ENCODE assay signal across 20 cellular contexts in the genomic region with DNA sequence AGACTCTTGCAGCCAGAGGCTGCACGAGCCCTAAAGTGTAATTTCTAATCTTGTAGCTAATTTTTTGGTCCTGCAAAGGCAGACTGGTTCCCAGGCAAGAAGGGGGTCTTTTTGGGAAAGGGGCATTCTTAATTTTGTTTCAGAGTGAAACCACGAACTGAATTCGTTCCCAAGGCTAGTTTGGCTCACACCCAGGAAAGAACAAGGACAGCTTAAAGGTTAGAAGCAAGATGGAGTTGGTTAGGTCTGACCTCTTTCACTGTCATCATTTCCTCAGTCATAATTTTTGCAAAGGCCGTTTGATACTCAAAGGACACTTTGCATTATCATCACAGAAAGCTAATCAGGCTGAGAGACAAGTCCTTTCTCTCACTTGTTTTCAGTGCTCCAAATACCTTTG. TPM values are rescaled to one million over a fixed set of nuclear protein-coding genes. Genes with fewer than 3 reads are reported as not detected.
"Had no signal": no experiment of that assay in that cellular context is flagged by ENCODE, and none has a peak within 500 bp of the region (broad histone marks: within the 10 kb centered on the region; RNA-seq: fewer than 3 reads in every experiment).

No MANE protein-coding gene starts in this region.

- H3K27me3 ChIP-seq: right lobe of liver, testis, tibial nerve had no signal

- FAIRE-seq: islet of Langerhans had no signal

- ATAC-seq: gastroesophageal sphincter; natural killer cell; psoas muscle; stimulated activated effector memory CD8-positive, alpha-beta T cell treated with anti-CD3 and anti-CD28 coated beads, Interleukin-12 subunit alpha, Interleukin-12 subunit beta, amount 100 ng/mL, for 72 hours had no signal

- DNase-seq: effector memory CD4-positive, alpha-beta T cell; glutamatergic neuron; kidney glomerular epithelial cell; natural killer cell; psoas muscle; retina; right lobe of liver; stimulated activated CD4-positive, alpha-beta T cell treated with anti-CD3 and anti-CD28 coated beads, Interleukin-4, amount 100 ng/mL, for 1 hour; stimulated activated CD8-positive, alpha-beta memory T cell treated with anti-CD3 and anti-CD28 coated beads, Interleukin-4, amount 100 ng/mL, for 48 hours; testis had no signal

- H3K27ac ChIP-seq: epithelial cell of prostate, esophagus muscularis mucosa, gastroesophageal sphincter, parathyroid adenoma, psoas muscle, right lobe of liver, testis, tibial nerve had no signal

- H3K4me1 ChIP-seq: esophagus muscularis mucosa, gastroesophageal sphincter, parathyroid adenoma, psoas muscle, testis, tibial nerve had no signal

- H3K4me3 Mint-ChIP-seq: natural killer cell; stimulated activated effector memory CD8-positive, alpha-beta T cell treated with anti-CD3 and anti-CD28 coated beads, Interleukin-12 subunit alpha, Interleukin-12 subunit beta, amount 100 ng/mL, for 72 hours; stimulated activated naive CD8-positive, alpha-beta T cell treated with anti-CD3 and anti-CD28 coated beads, Interleukin-15, Interleukin-2, amounts not matched to agents 100 ng/mL and 50 ng/mL, for 24 hours had no signal

- H3K9me3 ChIP-seq: esophagus muscularis mucosa, gastroesophageal sphincter, psoas muscle, right lobe of liver, testis, tibial nerve had no signal

- H3K4me1 Mint-ChIP-seq: stimulated activated effector memory CD8-positive, alpha-beta T cell treated with anti-CD3 and anti-CD28 coated beads, Interleukin-12 subunit alpha, Interleukin-12 subunit beta, amount 100 ng/mL, for 72 hours had no signal

- H2AFZ ChIP-seq: parathyroid adenoma had no signal

- H3K9me3 Mint-ChIP-seq: natural killer cell; stimulated activated effector memory CD8-positive, alpha-beta T cell treated with anti-CD3 and anti-CD28 coated beads, Interleukin-12 subunit alpha, Interleukin-12 subunit beta, amount 100 ng/mL, for 72 hours; stimulated activated naive CD8-positive, alpha-beta T cell treated with anti-CD3 and anti-CD28 coated beads, Interleukin-15, Interleukin-2, amounts not matched to agents 100 ng/mL and 50 ng/mL, for 24 hours had no signal

- H3K36me3 Mint-ChIP-seq: natural killer cell; stimulated activated effector memory CD8-positive, alpha-beta T cell treated with anti-CD3 and anti-CD28 coated beads, Interleukin-12 subunit alpha, Interleukin-12 subunit beta, amount 100 ng/mL, for 72 hours had no signal

- H3K9ac ChIP-seq: parathyroid adenoma had no signal

- H3K27ac Mint-ChIP-seq: natural killer cell; stimulated activated effector memory CD8-positive, alpha-beta T cell treated with anti-CD3 and anti-CD28 coated beads, Interleukin-12 subunit alpha, Interleukin-12 subunit beta, amount 100 ng/mL, for 72 hours; stimulated activated naive CD8-positive, alpha-beta T cell treated with anti-CD3 and anti-CD28 coated beads, Interleukin-15, Interleukin-2, amounts not matched to agents 100 ng/mL and 50 ng/mL, for 24 hours had no signal

- H3K79me2 ChIP-seq: parathyroid adenoma had no signal

- H3K27me3 Mint-ChIP-seq: stimulated activated naive CD8-positive, alpha-beta T cell treated with anti-CD3 and anti-CD28 coated beads, Interleukin-15, Interleukin-2, amounts not matched to agents 100 ng/mL and 50 ng/mL, for 24 hours had no signal

- H3K4me3 ChIP-seq: esophagus muscularis mucosa, gastroesophageal sphincter, psoas muscle, right lobe of liver, testis, tibial nerve had no signal

- H3K36me3 ChIP-seq: esophagus muscularis mucosa, gastroesophageal sphincter, right lobe of liver, tibial nerve had no signal

RNA-seq across cellular contexts. Expression of a gene that starts 30.9 kb away (rescaled TPM):
- total RNA-seq: lung microvascular endothelial cell had no signal

RNA-seq across cellular contexts. Expression of a gene that starts 46.0 kb away (rescaled TPM):
- total RNA-seq: mononuclear cell, natural killer cell had no signal
